Comparison of ENCODE assay signal across 8 cellular contexts in genomic region chr15:84601555-84601838, GRCh38. TPM values are rescaled to one million over a fixed set of nuclear protein-coding genes. Genes with fewer than 3 reads are reported as not detected.
DNase-seq lines count a peak whose midpoint lies in the region; ATAC-seq, FAIRE-seq and TF ChIP-seq lines count a peak whose summit lies in the region.

No MANE protein-coding gene starts in this region.

- peaks cover 27% of the 10 kb centered on the region for H3K36me3 ChIP-seq in HUES6 (ENCODE audit: control insufficient read depth, insufficient read depth, low read length)

- H3K27me3 ChIP-seq in HUES6 (ENCODE audit: control insufficient read depth, insufficient read depth, low read length), result no peaks in the 10 kb centered on the region

- CTCF ChIA-PET in A549 (lab: Yijun Ruan, JAX), result interaction anchor here (0.7 to 4.2 kb wide), 7 partner anchors 11 to 442 kb away, joined by 3 to 57 read pairs (median 4); no protein-coding TSS in a partner anchor

- no peak for TF ChIP-seq EP300 in A549 (IDR thresholded peaks at IDR 0.05)

- TF ChIP-seq CTCF in A549 (IDR thresholded peaks at IDR 0.05) (no peak), chondrocyte (IDR thresholded peaks at IDR 0.05) (no peak)

- ATAC-seq in A549, result no peak
- no peak for ATAC-seq in naive B cell (ENCODE audit: low read depth in 2 of 2)
- no peak for ATAC-seq in GM18502 (IDR thresholded peaks at IDR 0.05; ENCODE audit: poor library complexity, unreplicated experiment)
- ATAC-seq in HG02973 (IDR thresholded peaks at IDR 0.05; ENCODE audit: unreplicated experiment), result no peak
- ATAC-seq in HG02798 (IDR thresholded peaks at IDR 0.05; ENCODE audit: poor library complexity, unreplicated experiment), result no peak

- H3K27ac Mint-ChIP-seq in chondrocyte (ENCODE audit: unreplicated experiment), result peak overlapping the region; percentile 87
- H3K27ac Mint-ChIP-seq in naive B cell, result peak overlapping the region in 3 of 6 donors; percentile 73 to 91 (median 85)

- no peaks in the 10 kb centered on the region for H3K9me3 ChIP-seq in A549
- no peaks in the 10 kb centered on the region for H3K9me3 ChIP-seq in HUES6 (ENCODE audit: control insufficient read depth, insufficient read depth, low read depth, low read length)

- H3K27ac ChIP-seq in A549, result peak overlapping the region; percentile 78 to 88
- H3K27ac ChIP-seq in HUES6 (ENCODE audit: low read depth, low read length), result peak overlapping the region; percentile 92

- no peak for TF ChIP-seq RAD21 in A549 (conservative IDR thresholded peaks at IDR 0.05 in 1 of 2, IDR thresholded peaks at IDR 0.05 in 1 of 2)

- peak overlapping the region; percentile 90 for H3K9ac ChIP-seq in HUES6 (ENCODE audit: low read length)

- H3K4me3 ChIP-seq in A549 (peak overlapping the region; percentile 72), HUES6 (ENCODE audit: low read depth, low read length) (peak overlapping the region; percentile 79)

- no peak for DNase-seq in A549 (ENCODE audit: low read depth in 1 of 2, low spot score in 1 of 2)
- DNase-seq in chondrocyte (ENCODE audit: low spot score), result no peak
- no peak for DNase-seq in naive B cell
- DNase-seq in amniotic stem cell (lab: John Stamatoyannopoulos, UW), result no peak

- no peak for TF ChIP-seq POLR2A in A549 (IDR thresholded peaks at IDR 0.05; ENCODE audit: low read length)

- WGBS in A549 (ENCODE audit: missing lambda C conversion rate), result 37% methylated on average over 6 of the region's 6 CpGs

- H3K9me3 Mint-ChIP-seq in chondrocyte (ENCODE audit: low read depth), result no peaks in the 10 kb centered on the region
- H3K9me3 Mint-ChIP-seq in naive B cell, result peaks cover 0 to 2% (median 0%) of the 10 kb centered on the region in 7 donors

- H3K36me3 Mint-ChIP-seq in chondrocyte (ENCODE audit: low read depth), result peaks cover 17% of the 10 kb centered on the region
- H3K36me3 Mint-ChIP-seq in naive B cell, result peaks cover 0 to 7% of the 10 kb centered on the region in 2 donors

- peak overlapping the region; percentile 93 for H3K4me3 Mint-ChIP-seq in chondrocyte (ENCODE audit: unreplicated experiment)
- H3K4me3 Mint-ChIP-seq in naive B cell, result peak overlapping the region; percentile 85 to 99 (median 96)

- H3K27me3 Mint-ChIP-seq in chondrocyte (ENCODE audit: low read depth) (peaks cover 2% of the 10 kb centered on the region), naive B cell (no peaks in the 10 kb centered on the region)

- H3K4me1 ChIP-seq in A549, result peaks cover 31% of the 10 kb centered on the region
- peaks cover 30% of the 10 kb centered on the region for H3K4me1 ChIP-seq in HUES6 (ENCODE audit: control insufficient read depth, insufficient read depth, low read length)

- H3K4me1 Mint-ChIP-seq in chondrocyte (ENCODE audit: low read depth), result peaks cover 38% of the 10 kb centered on the region
- peaks cover 39 to 71% (median 64%) of the 10 kb centered on the region in 3 donors for H3K4me1 Mint-ChIP-seq in naive B cell

- POLR2A ChIA-PET in A549 (lab: Yijun Ruan, JAX), result interaction anchor here (0.6 to 2.1 kb wide), 7 partner anchors 13 to 339 kb away, joined by 3 to 16 read pairs (median 3); partner anchors contain the start of genes NMB, SEC11A and WDR73

- peak overlapping the region; percentile 87 for H3K4me2 ChIP-seq in A549

- FAIRE-seq in A549 (lab: Jason Lieb, UNC), result no peak

TF ChIP-seq in A549, 52 proteins besides CTCF, POLR2A, EP300 and RAD21:
- TF ChIP-seq ZFP36 (IDR thresholded peaks at IDR 0.05; ENCODE audit: borderline replicate concordance, partially characterized antibody) (no peak), FOXS1 (CRISPR knock-in tag; IDR thresholded peaks at IDR 0.05) (no peak), CEBPB (IDR thresholded peaks at IDR 0.05) (no peak), PHF8 (IDR thresholded peaks at IDR 0.05; ENCODE audit: borderline replicate concordance, low read depth) (no peak), MAZ (IDR thresholded peaks at IDR 0.05; ENCODE audit: borderline replicate concordance, low read depth, low read length) (no peak), KDM1A (IDR thresholded peaks at IDR 0.05; ENCODE audit: low read depth) (no peak), HES2 (IDR thresholded peaks at IDR 0.05) (no peak), HDAC2 (IDR thresholded peaks at IDR 0.05) (no peak), POLR2AphosphoS2 (conservative IDR thresholded peaks at IDR 0.05; ENCODE audit: low read length) (no peak), REST (IDR thresholded peaks at IDR 0.05) (no peak), RARB (CRISPR knock-in tag; IDR thresholded peaks at IDR 0.05) (no peak), CHD2 (IDR thresholded peaks at IDR 0.05; ENCODE audit: low read length, partially characterized antibody) (no peak), NR3C1 (IDR thresholded peaks at IDR 0.05) (no peak), EHMT2 (IDR thresholded peaks at IDR 0.05; ENCODE audit: low read depth) (no peak)

RNA-seq across cellular contexts. Expression of gene ZSCAN2, which starts 0.7 kb away (rescaled TPM):
- polyA plus RNA-seq in A549 (2011; rRNA removed), result 16.2 and 16.5 TPM in 2 replicates
- polyA plus RNA-seq in A549 (2012; cell fraction: cytosol; rRNA removed), result 17.8 and 17.9 TPM in 2 replicates
- polyA plus RNA-seq in A549 (2012; cell fraction: nucleus; rRNA removed), result 10.7 and 13.1 TPM in 2 replicates
- polyA plus RNA-seq in A549 (2017; fragmentation: RNase III; extraction: RNeasy Plus Mini Kit Qiagen cat#74134 plus additional on column Dnase treatment), result 14.9 to 17.5 TPM (median 17.2 TPM) in 3 replicates
- polyA minus RNA-seq in A549 (2011; rRNA and poly(A)+ RNA removed), result 15.0 and 21.1 TPM in 2 replicates
- 8.8 to 11.9 TPM (median 10.5 TPM) in 3 replicates for total RNA-seq in chondrocyte
- polyA plus RNA-seq in naive B cell (ENCODE audit: low read depth in 6 of 6), result 10 to 100 TPM in 2 of 6 donors, 1 to 10 TPM in 4; 7.6 to 14.8 (median 9.0) TPM

RNA-seq across cellular contexts. Expression of gene WDR73, which starts 52.6 kb away (rescaled TPM):
- polyA plus RNA-seq in A549 (2011; rRNA removed) (44.7 and 45.9 TPM in 2 replicates), A549 (2017; fragmentation: RNase III; extraction: RNeasy Plus Mini Kit Qiagen cat#74134 plus additional on column Dnase treatment) (41.0 to 46.1 TPM (median 45.3 TPM) in 3 replicates), naive B cell (ENCODE audit: low read depth in 6 of 6) (10 to 100 TPM; 15.0 to 22.2 (median 18.0) TPM)
- 38.4 and 38.6 TPM in 2 replicates for polyA plus RNA-seq in A549 (2012; cell fraction: cytosol; rRNA removed)
- 67.9 and 79.4 TPM in 2 replicates for polyA plus RNA-seq in A549 (2012; cell fraction: nucleus; rRNA removed)
- 44.1 and 52.4 TPM in 2 replicates for polyA minus RNA-seq in A549 (2011; rRNA and poly(A)+ RNA removed)
- total RNA-seq in chondrocyte, result 13.6 to 21.9 TPM (median 17.0 TPM) in 3 replicates

RNA-seq across cellular contexts. Expression of gene NMB, which starts 56.5 kb away (rescaled TPM):
- polyA plus RNA-seq in A549 (2011; rRNA removed) (10.1 and 16.1 TPM in 2 replicates), A549 (2017; fragmentation: RNase III; extraction: RNeasy Plus Mini Kit Qiagen cat#74134 plus additional on column Dnase treatment) (13.2 to 22.4 TPM (median 18.5 TPM) in 3 replicates), naive B cell (ENCODE audit: low read depth in 6 of 6) (1 to 10 TPM; 3.1 to 8.2 (median 3.6) TPM)
- polyA plus RNA-seq in A549 (2012; cell fraction: cytosol; rRNA removed), result 11.1 and 15.9 TPM in 2 replicates
- polyA plus RNA-seq in A549 (2012; cell fraction: nucleus; rRNA removed), result 9.6 and 10.3 TPM in 2 replicates
- polyA minus RNA-seq in A549 (2011; rRNA and poly(A)+ RNA removed), result 3.5 and 5.7 TPM in 2 replicates
- 5.7 to 8.5 TPM (median 7.8 TPM) in 3 replicates for total RNA-seq in chondrocyte
